ENCODE assay signal across 29 cellular contexts in genomic region chr15:41350057-41350717, GRCh38. TPM values are rescaled to one million over a fixed set of nuclear protein-coding genes. Genes with fewer than 3 reads are reported as not detected.
"Had no signal": no experiment of that assay in that cellular context is flagged by ENCODE, and none has a peak within 500 bp of the region (broad histone marks: within the 10 kb centered on the region; RNA-seq: fewer than 3 reads in every experiment).

No MANE protein-coding gene starts in this region.

- H3K4me3 Mint-ChIP-seq: activated B cell treated with CpG ODN at 0.5 μM for 24 hours; activated CD8-positive, alpha-beta memory T cell treated with anti-CD3 and anti-CD28 coated beads, Interleukin-2, amount 10 ng/mL, durations not matched to agents 7 days and 5 days; activated CD8-positive, alpha-beta T cell treated with anti-CD3 and anti-CD28 coated beads, Interleukin-2, amount 10 ng/mL, durations not matched to agents 7 days and 5 days; brain; dendritic cell treated with granulocyte-macrophage colony-stimulating factor and Interleukin-4, amounts not matched to agents 40 ng/mL and 50 ng/mL, for 4 days; natural killer cell treated with Interleukin-12 subunit alpha and Interleukin-12 subunit beta and Interleukin-15 and Interleukin-18, amount 100 ng/mL, for 72 hours; stimulated activated memory B cell treated with anti-CD40 and anti-IgM and Interleukin-4, amounts not matched to agents 10 μg/mL and 1 μg/mL and 100 μg/mL, for 72 hours; stimulated activated naive CD8-positive, alpha-beta T cell treated with anti-CD3 and anti-CD28 coated beads, Interleukin-15, amount 100 ng/mL, for 72 hours had no signal

- H3K4me1 ChIP-seq: foreskin keratinocyte, left lung, lower lobe of right lung, thyroid gland, upper lobe of left lung had no signal

- DNase-seq: activated B cell treated with CpG ODN at 0.5 μM for 24 hours; activated CD4-positive, alpha-beta T cell treated with anti-CD3 and anti-CD28 coated beads, Interleukin-2, amount 50 U/mL, for 1 hour; activated CD8-positive, alpha-beta memory T cell treated with anti-CD3 and anti-CD28 coated beads, Interleukin-2, amount 10 ng/mL, durations not matched to agents 7 days and 5 days; activated CD8-positive, alpha-beta T cell treated with anti-CD3 and anti-CD28 coated beads, Interleukin-2, amount 10 ng/mL, durations not matched to agents 7 days and 5 days; activated naive CD4-positive, alpha-beta T cell; activated T-cell treated with anti-CD3 and anti-CD28 coated beads, Interleukin-2, amount 50 U/mL, for 48 hours; aorta; caudate nucleus; foreskin keratinocyte; left lung; lower lobe of right lung; mucosa of descending colon; sigmoid colon; stimulated activated CD4-positive, alpha-beta T cell treated with anti-CD3 and anti-CD28 coated beads, Interleukin-1b, Interleukin-23, amount 100 ng/mL, for 48 hours; stimulated activated CD4-positive, alpha-beta T cell treated with anti-CD3 and anti-CD28 coated beads, Interleukin-4, amount 100 ng/mL, for 4 hours; stimulated activated CD8-positive, alpha-beta memory T cell treated with anti-CD3 and anti-CD28 coated beads, Interleukin-4, amount 100 ng/mL, for 48 hours; stimulated activated naive CD8-positive, alpha-beta T cell treated with anti-CD3 and anti-CD28 coated beads, Interleukin-15, amount 100 ng/mL, for 72 hours; thyroid gland; upper lobe of left lung had no signal

- H3K27ac Mint-ChIP-seq: activated B cell treated with CpG ODN at 0.5 μM for 24 hours; activated CD8-positive, alpha-beta memory T cell treated with anti-CD3 and anti-CD28 coated beads, Interleukin-2, amount 10 ng/mL, durations not matched to agents 7 days and 5 days; activated CD8-positive, alpha-beta T cell treated with anti-CD3 and anti-CD28 coated beads, Interleukin-2, amount 10 ng/mL, durations not matched to agents 7 days and 5 days; activated T-helper 2 cell treated with anti-CD3 and anti-CD28 coated beads, Interferon-gamma antibody, Interleukin-2, Interleukin-4, amounts not matched to agents 10 μg/mL and 5 μg/mL and 100 μg/mL, durations not matched to agents 14 hours and 24 hours and 36 hours; dendritic cell treated with granulocyte-macrophage colony-stimulating factor and Interleukin-4, amounts not matched to agents 40 ng/mL and 50 ng/mL, for 4 days; natural killer cell treated with Interleukin-12 subunit alpha and Interleukin-12 subunit beta and Interleukin-15 and Interleukin-18, amount 100 ng/mL, for 72 hours; stimulated activated naive CD8-positive, alpha-beta T cell treated with anti-CD3 and anti-CD28 coated beads, Interleukin-15, amount 100 ng/mL, for 72 hours had no signal

- H3K27me3 ChIP-seq: esophagus muscularis mucosa, foreskin keratinocyte, left lung, sigmoid colon, thyroid gland, upper lobe of left lung had no signal

- ATAC-seq: activated CD8-positive, alpha-beta memory T cell treated with anti-CD3 and anti-CD28 coated beads, Interleukin-2, amount 10 ng/mL, durations not matched to agents 7 days and 5 days; activated CD8-positive, alpha-beta T cell treated with anti-CD3 and anti-CD28 coated beads, Interleukin-2, amount 10 ng/mL, durations not matched to agents 7 days and 5 days; activated naive CD4-positive, alpha-beta T cell treated with anti-CD3 and anti-CD28 coated beads, Interleukin-2, amount 50 U/mL, for 72 hours; foreskin keratinocyte; left lung; lower lobe of right lung; mucosa of descending colon; natural killer cell treated with Interleukin-12 subunit alpha and Interleukin-12 subunit beta and Interleukin-15 and Interleukin-18, amount 100 ng/mL, for 72 hours; stimulated activated memory B cell treated with anti-CD40 and anti-IgM and Interleukin-4, amounts not matched to agents 10 μg/mL and 1 μg/mL and 100 μg/mL, for 72 hours; stimulated activated naive CD8-positive, alpha-beta T cell treated with anti-CD3 and anti-CD28 coated beads, Interleukin-15, amount 100 ng/mL, for 72 hours had no signal

- H3K9me3 Mint-ChIP-seq: activated B cell treated with CpG ODN at 0.5 μM for 24 hours; activated naive CD4-positive, alpha-beta T cell treated with anti-CD3 and anti-CD28 coated beads, Interleukin-2, amount 50 U/mL, for 72 hours; activated T-helper 2 cell treated with anti-CD3 and anti-CD28 coated beads, Interferon-gamma antibody, Interleukin-2, Interleukin-4, amounts not matched to agents 10 μg/mL and 5 μg/mL and 100 μg/mL, durations not matched to agents 14 hours and 24 hours and 36 hours; brain; dendritic cell treated with granulocyte-macrophage colony-stimulating factor and Interleukin-4, amounts not matched to agents 40 ng/mL and 50 ng/mL, for 4 days; natural killer cell treated with Interleukin-12 subunit alpha and Interleukin-12 subunit beta and Interleukin-15 and Interleukin-18, amount 100 ng/mL, for 72 hours; stimulated activated memory B cell treated with anti-CD40 and anti-IgM and Interleukin-4, amounts not matched to agents 10 μg/mL and 1 μg/mL and 100 μg/mL, for 72 hours; stimulated activated naive CD8-positive, alpha-beta T cell treated with anti-CD3 and anti-CD28 coated beads, Interleukin-15, amount 100 ng/mL, for 72 hours had no signal

- H3K9me3 ChIP-seq: esophagus muscularis mucosa, left lung, lower lobe of right lung, mucosa of descending colon, sigmoid colon, thyroid gland, upper lobe of left lung had no signal

- H3K27me3 Mint-ChIP-seq: activated B cell treated with CpG ODN at 0.5 μM for 24 hours; activated CD8-positive, alpha-beta memory T cell treated with anti-CD3 and anti-CD28 coated beads, Interleukin-2, amount 10 ng/mL, durations not matched to agents 7 days and 5 days; brain; dendritic cell treated with granulocyte-macrophage colony-stimulating factor and Interleukin-4, amounts not matched to agents 40 ng/mL and 50 ng/mL, for 4 days; natural killer cell treated with Interleukin-12 subunit alpha and Interleukin-12 subunit beta and Interleukin-15 and Interleukin-18, amount 100 ng/mL, for 72 hours; stimulated activated memory B cell treated with anti-CD40 and anti-IgM and Interleukin-4, amounts not matched to agents 10 μg/mL and 1 μg/mL and 100 μg/mL, for 72 hours; stimulated activated naive CD8-positive, alpha-beta T cell treated with anti-CD3 and anti-CD28 coated beads, Interleukin-15, amount 100 ng/mL, for 72 hours had no signal

- H3K27ac ChIP-seq: esophagus muscularis mucosa, foreskin keratinocyte, left lung, lower lobe of right lung, sigmoid colon, thyroid gland, upper lobe of left lung had no signal

- H3K4me3 ChIP-seq: esophagus muscularis mucosa, left lung, lower lobe of right lung, mucosa of descending colon, sigmoid colon, smooth muscle cell, thyroid gland, upper lobe of left lung had no signal

- H3K4me1 Mint-ChIP-seq: activated B cell treated with CpG ODN at 0.5 μM for 24 hours; brain; stimulated activated memory B cell treated with anti-CD40 and anti-IgM and Interleukin-4, amounts not matched to agents 10 μg/mL and 1 μg/mL and 100 μg/mL, for 72 hours; stimulated activated naive CD8-positive, alpha-beta T cell treated with anti-CD3 and anti-CD28 coated beads, Interleukin-15, amount 100 ng/mL, for 72 hours had no signal

- H3K36me3 ChIP-seq: esophagus muscularis mucosa, lower lobe of right lung, sigmoid colon, thyroid gland, upper lobe of left lung had no signal

RNA-seq across cellular contexts. Expression of gene OIP5, which starts 17.8 kb away (rescaled TPM):
- total RNA-seq: mesenteric fat pad, myocyte had no signal
